26 cellular contexts compared by ENCODE assay signal in genomic region chr15:80501453-80501852, GRCh38.
"Had no signal": no experiment of that assay in that cellular context is flagged by ENCODE, and none has a peak within 500 bp of the region (broad histone marks: within the 10 kb centered on the region; RNA-seq: fewer than 3 reads in every experiment).

No MANE protein-coding gene starts in this region.

- DNase-seq: dermis blood vessel endothelial cell; effector memory CD8-positive, alpha-beta T cell; erythroblast; heart left ventricle; kidney; mesenchymal stem cell; midbrain; naive thymus-derived CD4-positive, alpha-beta T cell; nephron progenitor cell; nucleus accumbens; pancreas; right lobe of liver; small intestine; stimulated activated CD4-positive, alpha-beta T cell treated with anti-CD3 and anti-CD28 coated beads, Interleukin-12 subunit alpha, Interleukin-12 subunit beta, amount 100 ng/mL, for 4 hours; stimulated activated CD4-positive, alpha-beta T cell treated with anti-CD3 and anti-CD28 coated beads, Interleukin-1b, Interleukin-23, amount 100 ng/mL, for 48 hours; stimulated activated CD4-positive, alpha-beta T cell treated with anti-CD3 and anti-CD28 coated beads, Interleukin-4, amount 100 ng/mL, for 1 hour; stimulated activated CD8-positive, alpha-beta memory T cell treated with anti-CD3 and anti-CD28 coated beads, Interleukin-4, amount 100 ng/mL, for 48 hours; stimulated activated naive CD4-positive, alpha-beta T cell; stimulated activated naive CD8-positive, alpha-beta T cell treated with anti-CD3 and anti-CD28 coated beads, Interleukin-15, amount 100 ng/mL, for 72 hours; thyroid gland had no signal

- H3K27me3 ChIP-seq: heart left ventricle, hepatocyte, pancreas, right lobe of liver, suprapubic skin, thyroid gland had no signal

- H3K4me3 ChIP-seq: coronary artery, heart left ventricle, hepatocyte, lung, pancreas, right lobe of liver, suprapubic skin, thyroid gland had no signal

- H3K27ac Mint-ChIP-seq: effector memory CD8-positive, alpha-beta T cell; naive thymus-derived CD4-positive, alpha-beta T cell; nephron progenitor cell; stimulated activated naive CD8-positive, alpha-beta T cell treated with anti-CD3 and anti-CD28 coated beads, Interleukin-15, amount 100 ng/mL, for 72 hours; type B pancreatic cell had no signal

- H3K9me3 Mint-ChIP-seq: effector memory CD8-positive, alpha-beta T cell; nephron progenitor cell; stimulated activated naive CD8-positive, alpha-beta T cell treated with anti-CD3 and anti-CD28 coated beads, Interleukin-15, amount 100 ng/mL, for 72 hours; type B pancreatic cell had no signal

- H3K4me1 Mint-ChIP-seq: stimulated activated naive CD8-positive, alpha-beta T cell treated with anti-CD3 and anti-CD28 coated beads, Interleukin-15, amount 100 ng/mL, for 72 hours had no signal

- H3K27ac ChIP-seq: heart left ventricle, hepatocyte, pancreas, right lobe of liver, suprapubic skin, thyroid gland had no signal

- H3K4me3 Mint-ChIP-seq: effector memory CD8-positive, alpha-beta T cell; naive thymus-derived CD4-positive, alpha-beta T cell; nephron progenitor cell; stimulated activated naive CD8-positive, alpha-beta T cell treated with anti-CD3 and anti-CD28 coated beads, Interleukin-15, amount 100 ng/mL, for 72 hours; type B pancreatic cell had no signal

- H3K36me3 Mint-ChIP-seq: naive thymus-derived CD4-positive, alpha-beta T cell had no signal

- H3K27me3 Mint-ChIP-seq: type B pancreatic cell had no signal

- ATAC-seq: effector memory CD8-positive, alpha-beta T cell; heart left ventricle; left lobe of liver; naive thymus-derived CD4-positive, alpha-beta T cell; pancreas; right lobe of liver; stimulated activated naive CD8-positive, alpha-beta T cell treated with anti-CD3 and anti-CD28 coated beads, Interleukin-15, amount 100 ng/mL, for 72 hours had no signal
